In genomic region chr16:8975039-8975438, GRCh38 we compare ENCODE assay signal across 32 cellular contexts.
"Had no signal": no experiment of that assay in that cellular context is flagged by ENCODE, and none has a peak within 500 bp of the region (broad histone marks: within the 10 kb centered on the region; RNA-seq: fewer than 3 reads in every experiment).

No MANE protein-coding gene starts in this region.

- H3K9me3 ChIP-seq: adrenal gland, body of pancreas, colonic mucosa, esophagus muscularis mucosa, gastrocnemius medialis had no signal

- H3K27ac ChIP-seq: adrenal gland, body of pancreas, colonic mucosa, esophagus muscularis mucosa, foreskin keratinocyte, gastrocnemius medialis, heart left ventricle, WERI-Rb-1 had no signal

- H3K27ac Mint-ChIP-seq: activated CD4-positive, alpha-beta memory T cell treated with anti-CD3 and anti-CD28 coated beads for 36 hours; activated CD4-positive, alpha-beta T cell treated with anti-CD3 and anti-CD28 coated beads for 36 hours; activated CD4-positive, alpha-beta T cell treated with anti-CD3 and anti-CD28 coated beads, Interleukin-2, amount 10 ng/mL, durations not matched to agents 24 days and 14 days; activated CD8-positive, alpha-beta memory T cell treated with anti-CD3 and anti-CD28 coated beads, Interleukin-2, amount 10 ng/mL, durations not matched to agents 7 days and 5 days; activated CD8-positive, alpha-beta T cell treated with anti-CD3 and anti-CD28 coated beads, Interleukin-2, amount 10 ng/mL, durations not matched to agents 7 days and 5 days; activated naive CD4-positive, alpha-beta T cell treated with anti-CD3 and anti-CD28 coated beads for 36 hours; activated naive CD4-positive, alpha-beta T cell treated with anti-CD3 and anti-CD28 coated beads, Interleukin-2, amount 50 U/mL, for 24 hours; activated naive CD8-positive, alpha-beta T cell treated with anti-CD3 and anti-CD28 coated beads for 36 hours; activated naive CD8-positive, alpha-beta T cell treated with anti-CD3 and anti-CD28 coated beads, Interleukin-2, amount 50 U/mL, for 24 hours; activated T-helper 1 cell treated with anti-CD3 and anti-CD28 coated beads, Interleukin-12 subunit alpha, Interleukin-12 subunit beta, Interleukin-2, Interleukin-4 antibody, amounts not matched to agents 30 ng/mL and 10 ng/mL and 1 ng/mL, durations not matched to agents 14 hours and 24 hours and 36 hours; activated T-helper 2 cell treated with anti-CD3 and anti-CD28 coated beads, Interferon-gamma antibody, Interleukin-2, Interleukin-4, amounts not matched to agents 10 μg/mL and 5 μg/mL and 100 μg/mL, durations not matched to agents 14 hours and 24 hours and 36 hours; T-helper 1 cell treated with Interleukin-12 subunit alpha and Interleukin-12 subunit beta and Interleukin-4 antibody, amounts not matched to agents 30 μg/mL and 1 μg/mL, for 36 hours had no signal

- H3K36me3 ChIP-seq: adrenal gland, colonic mucosa, esophagus muscularis mucosa, gastrocnemius medialis, heart left ventricle, WERI-Rb-1 had no signal

- H3K9me3 Mint-ChIP-seq: activated CD4-positive, alpha-beta memory T cell treated with anti-CD3 and anti-CD28 coated beads for 36 hours; activated CD4-positive, alpha-beta T cell treated with anti-CD3 and anti-CD28 coated beads, Interleukin-2, amount 10 ng/mL, durations not matched to agents 24 days and 14 days; activated naive CD4-positive, alpha-beta T cell treated with anti-CD3 and anti-CD28 coated beads for 36 hours; activated naive CD4-positive, alpha-beta T cell treated with anti-CD3 and anti-CD28 coated beads, Interleukin-2, amount 50 U/mL, for 24 hours; activated naive CD8-positive, alpha-beta T cell treated with anti-CD3 and anti-CD28 coated beads, Interleukin-2, amount 50 U/mL, for 24 hours; activated T-helper 1 cell treated with anti-CD3 and anti-CD28 coated beads, Interleukin-12 subunit alpha, Interleukin-12 subunit beta, Interleukin-2, Interleukin-4 antibody, amounts not matched to agents 30 ng/mL and 10 ng/mL and 1 ng/mL, durations not matched to agents 14 hours and 24 hours and 36 hours; activated T-helper 2 cell treated with anti-CD3 and anti-CD28 coated beads, Interferon-gamma antibody, Interleukin-2, Interleukin-4, amounts not matched to agents 10 μg/mL and 5 μg/mL and 100 μg/mL, durations not matched to agents 14 hours and 24 hours and 36 hours; T-helper 1 cell treated with Interleukin-12 subunit alpha and Interleukin-12 subunit beta and Interleukin-4 antibody, amounts not matched to agents 30 μg/mL and 1 μg/mL, for 36 hours had no signal

- H3K36me3 Mint-ChIP-seq: activated CD4-positive, alpha-beta memory T cell treated with anti-CD3 and anti-CD28 coated beads for 36 hours; activated CD8-positive, alpha-beta memory T cell treated with anti-CD3 and anti-CD28 coated beads, Interleukin-2, amount 10 ng/mL, durations not matched to agents 7 days and 5 days; activated naive CD4-positive, alpha-beta T cell treated with anti-CD3 and anti-CD28 coated beads, Interleukin-2, amount 50 U/mL, for 24 hours; activated naive CD8-positive, alpha-beta T cell treated with anti-CD3 and anti-CD28 coated beads for 36 hours had no signal

- H3K27me3 ChIP-seq: adrenal gland, body of pancreas, colonic mucosa, esophagus muscularis mucosa, foreskin keratinocyte, heart left ventricle had no signal

- H3K4me3 Mint-ChIP-seq: activated CD4-positive, alpha-beta memory T cell treated with anti-CD3 and anti-CD28 coated beads for 36 hours; activated CD4-positive, alpha-beta T cell treated with anti-CD3 and anti-CD28 coated beads for 36 hours; activated CD4-positive, alpha-beta T cell treated with anti-CD3 and anti-CD28 coated beads, Interleukin-2, amount 10 ng/mL, durations not matched to agents 24 days and 14 days; activated CD8-positive, alpha-beta memory T cell treated with anti-CD3 and anti-CD28 coated beads, Interleukin-2, amount 10 ng/mL, durations not matched to agents 7 days and 5 days; activated CD8-positive, alpha-beta T cell treated with anti-CD3 and anti-CD28 coated beads, Interleukin-2, amount 10 ng/mL, durations not matched to agents 7 days and 5 days; activated naive CD4-positive, alpha-beta T cell treated with anti-CD3 and anti-CD28 coated beads for 36 hours; activated naive CD4-positive, alpha-beta T cell treated with anti-CD3 and anti-CD28 coated beads, Interleukin-2, amount 50 U/mL, for 24 hours; activated naive CD8-positive, alpha-beta T cell treated with anti-CD3 and anti-CD28 coated beads for 36 hours; activated naive CD8-positive, alpha-beta T cell treated with anti-CD3 and anti-CD28 coated beads, Interleukin-2, amount 50 U/mL, for 24 hours; activated T-helper 1 cell treated with anti-CD3 and anti-CD28 coated beads, Interleukin-12 subunit alpha, Interleukin-12 subunit beta, Interleukin-2, Interleukin-4 antibody, amounts not matched to agents 30 ng/mL and 10 ng/mL and 1 ng/mL, durations not matched to agents 14 hours and 24 hours and 36 hours; T-helper 1 cell treated with Interleukin-12 subunit alpha and Interleukin-12 subunit beta and Interleukin-4 antibody, amounts not matched to agents 30 μg/mL and 1 μg/mL, for 36 hours had no signal

- H3K27me3 Mint-ChIP-seq: activated CD4-positive, alpha-beta memory T cell treated with anti-CD3 and anti-CD28 coated beads for 36 hours; activated CD4-positive, alpha-beta T cell treated with anti-CD3 and anti-CD28 coated beads for 36 hours; activated naive CD4-positive, alpha-beta T cell treated with anti-CD3 and anti-CD28 coated beads, Interleukin-2, amount 50 U/mL, for 24 hours had no signal

- H3K4me1 ChIP-seq: adrenal gland, body of pancreas, colonic mucosa, esophagus muscularis mucosa, foreskin keratinocyte, gastrocnemius medialis, heart left ventricle had no signal

- ATAC-seq: activated CD4-positive, alpha-beta T cell treated with anti-CD3 and anti-CD28 coated beads for 36 hours; activated CD8-positive, alpha-beta memory T cell treated with anti-CD3 and anti-CD28 coated beads, Interleukin-2, amount 10 ng/mL, durations not matched to agents 7 days and 5 days; activated CD8-positive, alpha-beta T cell treated with anti-CD3 and anti-CD28 coated beads, Interleukin-2, amount 10 ng/mL, durations not matched to agents 7 days and 5 days; activated naive CD8-positive, alpha-beta T cell treated with anti-CD3 and anti-CD28 coated beads, Interleukin-2, amount 50 U/mL, for 24 hours; body of pancreas; foreskin keratinocyte; gastrocnemius medialis; heart left ventricle had no signal

- H3K4me3 ChIP-seq: adrenal gland, body of pancreas, colonic mucosa, esophagus muscularis mucosa, gastrocnemius medialis, heart left ventricle had no signal

- H3K4me1 Mint-ChIP-seq: activated CD4-positive, alpha-beta T cell treated with anti-CD3 and anti-CD28 coated beads for 36 hours; activated CD4-positive, alpha-beta T cell treated with anti-CD3 and anti-CD28 coated beads, Interleukin-2, amount 10 ng/mL, durations not matched to agents 24 days and 14 days; activated CD8-positive, alpha-beta memory T cell treated with anti-CD3 and anti-CD28 coated beads, Interleukin-2, amount 10 ng/mL, durations not matched to agents 7 days and 5 days; activated naive CD4-positive, alpha-beta T cell treated with anti-CD3 and anti-CD28 coated beads, Interleukin-2, amount 50 U/mL, for 24 hours; activated naive CD8-positive, alpha-beta T cell treated with anti-CD3 and anti-CD28 coated beads for 36 hours; activated naive CD8-positive, alpha-beta T cell treated with anti-CD3 and anti-CD28 coated beads, Interleukin-2, amount 50 U/mL, for 24 hours had no signal

- DNase-seq: activated CD4-positive, alpha-beta memory T cell treated with anti-CD3 and anti-CD28 coated beads for 36 hours; activated CD4-positive, alpha-beta T cell treated with anti-CD3 and anti-CD28 coated beads for 36 hours; activated CD4-positive, alpha-beta T cell treated with anti-CD3 and anti-CD28 coated beads, Interleukin-2, amount 10 ng/mL, durations not matched to agents 24 days and 14 days; activated CD4-positive, CD25-positive, alpha-beta regulatory T cell; activated CD4-positive, CD25-positive, alpha-beta regulatory T cell treated with anti-CD3 and anti-CD28 coated beads, Interleukin-2, amount 50 U/mL, for 72 hours; activated CD8-positive, alpha-beta memory T cell treated with anti-CD3 and anti-CD28 coated beads, Interleukin-2, amount 10 ng/mL, durations not matched to agents 7 days and 5 days; activated CD8-positive, alpha-beta memory T cell treated with anti-CD3 and anti-CD28 coated beads, Interleukin-2, amount 50 U/mL, for 4 hours; activated CD8-positive, alpha-beta T cell treated with anti-CD3 and anti-CD28 coated beads, Interleukin-2, amount 10 ng/mL, durations not matched to agents 7 days and 5 days; activated effector memory CD4-positive, alpha-beta T cell treated with anti-CD3 and anti-CD28 coated beads, Interleukin-2, amount 50 U/mL, for 16 hours; activated naive CD4-positive, alpha-beta T cell treated with anti-CD3 and anti-CD28 coated beads for 36 hours; activated naive CD8-positive, alpha-beta T cell treated with anti-CD3 and anti-CD28 coated beads for 36 hours; activated naive CD8-positive, alpha-beta T cell treated with anti-CD3 and anti-CD28 coated beads, Interleukin-2, amount 50 U/mL, for 24 hours; activated T-cell treated with anti-CD3 and anti-CD28 coated beads, Interleukin-2, amount 50 U/mL, for 1 hour; activated T-cell treated with anti-CD3 and anti-CD28 coated beads, Interleukin-2, amount 50 U/mL, for 48 hours; adrenal gland; amygdala; body of pancreas; caudate nucleus; colonic mucosa; effector memory CD4-positive, alpha-beta T cell; erythroblast; foreskin keratinocyte; gastrocnemius medialis; glutamatergic neuron; heart left ventricle; T1000; WERI-Rb-1 had no signal
